11 cellular contexts compared by ENCODE assay signal in the genomic region with DNA sequence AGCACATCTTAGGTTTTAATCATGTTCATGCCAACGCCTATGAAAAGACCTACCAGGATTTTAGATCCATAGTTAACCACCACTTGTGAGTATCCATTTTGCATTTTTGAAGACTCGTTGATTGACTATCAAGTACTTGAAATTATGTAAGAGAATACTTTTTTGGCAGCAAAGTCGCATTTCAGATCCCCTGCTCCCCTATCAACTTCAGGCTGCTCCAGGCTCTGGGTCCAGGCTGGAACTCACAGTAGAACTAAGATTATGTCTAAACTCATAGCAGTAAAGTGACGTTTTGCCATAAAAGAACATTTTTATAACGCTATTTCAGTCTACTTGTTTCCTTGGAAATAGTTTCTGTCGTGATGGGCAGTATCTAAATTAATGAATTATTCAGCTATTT.
DNase-seq lines count a peak whose midpoint lies in the region; ATAC-seq and TF ChIP-seq lines count a peak whose summit lies in the region.
"Had no signal": no experiment of that assay in that cellular context is flagged by ENCODE, and none has a peak within 500 bp of the region (broad histone marks: within the 10 kb centered on the region; RNA-seq: fewer than 3 reads in every experiment).

No MANE protein-coding gene starts in this region.

- H3K4me1 ChIP-seq in colonic mucosa: no peaks in the 10 kb centered on the region
- H3K4me1 ChIP-seq: testis had no signal

- no peak overlapping the region for H3K27ac Mint-ChIP-seq in activated naive CD8-positive, alpha-beta T cell treated with anti-CD3 and anti-CD28 coated beads, Interleukin-2, amount 10 ng/mL, durations not matched to agents 7 days and 5 days
- H3K27ac Mint-ChIP-seq in activated naive CD8-positive, alpha-beta T cell treated with anti-CD3 and anti-CD28 coated beads, Interleukin-2, amount 50 U/mL, for 24 hours: no peak overlapping the region
- H3K27ac Mint-ChIP-seq in mesothelial cell of epicardium: peak overlapping the region; percentile 57
- H3K27ac Mint-ChIP-seq in type B pancreatic cell: peak overlapping the region; percentile 83

- POLR2A ChIA-PET in activated naive CD8-positive, alpha-beta T cell treated with anti-CD3 and anti-CD28 coated beads, Interleukin-2, amount 10 ng/mL, durations not matched to agents 7 days and 5 days (lab: Charles Lee): no interaction called here

- intact Hi-C loops in colonic mucosa (cut with DNase I): no loop called here

- H3K27me3 ChIP-seq in colonic mucosa: no peaks in the 10 kb centered on the region
- H3K27me3 ChIP-seq: testis had no signal

- H3K9ac ChIP-seq in colonic mucosa (ENCODE audit: low read depth in 2 of 2, low read length in 2 of 2): peak overlapping the region; percentile 6 to 85

- no peaks in the 10 kb centered on the region for H3K36me3 Mint-ChIP-seq in activated naive CD8-positive, alpha-beta T cell treated with anti-CD3 and anti-CD28 coated beads, Interleukin-2, amount 10 ng/mL, durations not matched to agents 7 days and 5 days
- no peaks in the 10 kb centered on the region for H3K36me3 Mint-ChIP-seq in activated naive CD8-positive, alpha-beta T cell treated with anti-CD3 and anti-CD28 coated beads, Interleukin-2, amount 50 U/mL, for 24 hours (ENCODE audit: low read depth)
- H3K36me3 Mint-ChIP-seq in mesothelial cell of epicardium (peaks cover 2% of the 10 kb centered on the region), type B pancreatic cell (peaks cover 11% of the 10 kb centered on the region)

- H3K9me3 ChIP-seq in colonic mucosa: no peaks in the 10 kb centered on the region
- H3K9me3 ChIP-seq: testis had no signal

- H3K4me3 ChIP-seq in colonic mucosa: no peak overlapping the region

- DNase-seq in activated naive CD8-positive, alpha-beta T cell treated with anti-CD3 and anti-CD28 coated beads, Interleukin-2, amount 10 ng/mL, durations not matched to agents 7 days and 5 days: no peak
- no peak for DNase-seq in activated naive CD8-positive, alpha-beta T cell treated with anti-CD3 and anti-CD28 coated beads, Interleukin-2, amount 50 U/mL, for 24 hours
- no peak for DNase-seq in colonic mucosa
- no peak for DNase-seq in mesothelial cell of epicardium (ENCODE audit: low spot score in 2 of 2, unreplicated experiment in 2 of 2)
- no peak for DNase-seq in type B pancreatic cell (ENCODE audit: extremely low spot score, unreplicated experiment)
- no peak for DNase-seq in activated naive CD4-positive, alpha-beta T cell treated with anti-CD3 and anti-CD28 coated beads, Interleukin-2, amount 50 U/mL, for 16 hours
- DNase-seq in COLO829 (ENCODE audit: low spot score): no peak
- DNase-seq: glutamatergic neuron, NCI-H2171 treated with DMSO at 0.1 percent for 48 hours, testis had no signal

- peaks cover 6% of the 10 kb centered on the region for H3K4me1 Mint-ChIP-seq in activated naive CD8-positive, alpha-beta T cell treated with anti-CD3 and anti-CD28 coated beads, Interleukin-2, amount 10 ng/mL, durations not matched to agents 7 days and 5 days
- peaks cover 9% of the 10 kb centered on the region for H3K4me1 Mint-ChIP-seq in activated naive CD8-positive, alpha-beta T cell treated with anti-CD3 and anti-CD28 coated beads, Interleukin-2, amount 50 U/mL, for 24 hours
- peaks cover 54% of the 10 kb centered on the region for H3K4me1 Mint-ChIP-seq in mesothelial cell of epicardium
- peaks cover 42% of the 10 kb centered on the region for H3K4me1 Mint-ChIP-seq in type B pancreatic cell (ENCODE audit: unreplicated experiment)

- no peaks in the 10 kb centered on the region for H3K9me3 Mint-ChIP-seq in activated naive CD8-positive, alpha-beta T cell treated with anti-CD3 and anti-CD28 coated beads, Interleukin-2, amount 10 ng/mL, durations not matched to agents 7 days and 5 days
- no peaks in the 10 kb centered on the region for H3K9me3 Mint-ChIP-seq in activated naive CD8-positive, alpha-beta T cell treated with anti-CD3 and anti-CD28 coated beads, Interleukin-2, amount 50 U/mL, for 24 hours
- no peaks in the 10 kb centered on the region for H3K9me3 Mint-ChIP-seq in mesothelial cell of epicardium
- no peaks in the 10 kb centered on the region for H3K9me3 Mint-ChIP-seq in type B pancreatic cell

- no peak for ATAC-seq in activated naive CD8-positive, alpha-beta T cell treated with anti-CD3 and anti-CD28 coated beads, Interleukin-2, amount 10 ng/mL, durations not matched to agents 7 days and 5 days (ENCODE audit: low read depth)
- ATAC-seq in activated naive CD8-positive, alpha-beta T cell treated with anti-CD3 and anti-CD28 coated beads, Interleukin-2, amount 50 U/mL, for 24 hours: no peak
- ATAC-seq in GM18909 (IDR thresholded peaks at IDR 0.05; ENCODE audit: poor library complexity, unreplicated experiment): no peak

- H3K27ac ChIP-seq in colonic mucosa: peak overlapping the region; percentile 50

- peak overlapping the region; percentile 5 for H3K4me3 Mint-ChIP-seq in activated naive CD8-positive, alpha-beta T cell treated with anti-CD3 and anti-CD28 coated beads, Interleukin-2, amount 10 ng/mL, durations not matched to agents 7 days and 5 days
- no peak overlapping the region for H3K4me3 Mint-ChIP-seq in activated naive CD8-positive, alpha-beta T cell treated with anti-CD3 and anti-CD28 coated beads, Interleukin-2, amount 50 U/mL, for 24 hours
- peak overlapping the region; percentile 58 for H3K4me3 Mint-ChIP-seq in mesothelial cell of epicardium
- H3K4me3 Mint-ChIP-seq in type B pancreatic cell: peak overlapping the region; percentile 89

- H3K27me3 Mint-ChIP-seq in activated naive CD8-positive, alpha-beta T cell treated with anti-CD3 and anti-CD28 coated beads, Interleukin-2, amount 10 ng/mL, durations not matched to agents 7 days and 5 days: peaks cover 49% of the 10 kb centered on the region
- peaks cover 32% of the 10 kb centered on the region for H3K27me3 Mint-ChIP-seq in activated naive CD8-positive, alpha-beta T cell treated with anti-CD3 and anti-CD28 coated beads, Interleukin-2, amount 50 U/mL, for 24 hours
- no peaks in the 10 kb centered on the region for H3K27me3 Mint-ChIP-seq in mesothelial cell of epicardium (ENCODE audit: low read depth)
- H3K27me3 Mint-ChIP-seq in type B pancreatic cell: no peaks in the 10 kb centered on the region

- no peaks in the 10 kb centered on the region for H3K36me3 ChIP-seq in colonic mucosa

- TF ChIP-seq CTCF in colonic mucosa (IDR thresholded peaks at IDR 0.05) (no peak), mesothelial cell of epicardium (IDR thresholded peaks at IDR 0.05; ENCODE audit: unreplicated experiment) (no peak), type B pancreatic cell (conservative IDR thresholded peaks at IDR 0.05) (no peak)

Comparison
In these comparisons a context has a peak if more than half of its experiments do, and no peak if none do; other contexts are left out.
1. H3K27ac Mint-ChIP-seq: peak in mesothelial cell of epicardium (single experiment) and type B pancreatic cell (single experiment); none in activated naive CD8-positive, alpha-beta T cell treated with anti-CD3 and anti-CD28 coated beads, Interleukin-2, amount 10 ng/mL, durations not matched to agents 7 days and 5 days (single experiment) and activated naive CD8-positive, alpha-beta T cell treated with anti-CD3 and anti-CD28 coated beads, Interleukin-2, amount 50 U/mL, for 24 hours (single experiment).